1 cellular context compared by ENCODE assay signal in the genomic region with DNA sequence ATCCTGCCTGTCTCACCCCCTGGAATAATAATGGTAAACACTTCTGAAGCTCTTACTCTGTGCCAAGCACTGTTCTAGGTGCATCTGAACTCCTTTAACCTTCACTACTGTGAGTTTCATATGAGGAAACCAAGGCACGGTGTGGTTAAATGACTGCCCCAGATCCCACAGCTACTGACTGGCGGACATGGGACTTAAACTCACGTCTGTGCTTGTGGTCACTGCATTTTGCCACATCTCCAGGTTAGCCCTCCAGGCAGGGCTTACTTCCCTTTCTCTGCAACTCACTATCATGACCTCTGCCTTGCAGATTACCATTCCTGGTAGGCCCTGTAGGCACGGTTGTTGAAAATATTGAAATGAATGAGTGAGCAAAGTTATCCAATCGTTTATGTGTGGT.
TF ChIP-seq lines count a peak whose summit lies in the region.

No MANE protein-coding gene starts in this region.

TF ChIP-seq in K562, 482 proteins besides CTCF, POLR2A, EP300 and RAD21 (continued from another document):
- TF ChIP-seq, protein P1, sequence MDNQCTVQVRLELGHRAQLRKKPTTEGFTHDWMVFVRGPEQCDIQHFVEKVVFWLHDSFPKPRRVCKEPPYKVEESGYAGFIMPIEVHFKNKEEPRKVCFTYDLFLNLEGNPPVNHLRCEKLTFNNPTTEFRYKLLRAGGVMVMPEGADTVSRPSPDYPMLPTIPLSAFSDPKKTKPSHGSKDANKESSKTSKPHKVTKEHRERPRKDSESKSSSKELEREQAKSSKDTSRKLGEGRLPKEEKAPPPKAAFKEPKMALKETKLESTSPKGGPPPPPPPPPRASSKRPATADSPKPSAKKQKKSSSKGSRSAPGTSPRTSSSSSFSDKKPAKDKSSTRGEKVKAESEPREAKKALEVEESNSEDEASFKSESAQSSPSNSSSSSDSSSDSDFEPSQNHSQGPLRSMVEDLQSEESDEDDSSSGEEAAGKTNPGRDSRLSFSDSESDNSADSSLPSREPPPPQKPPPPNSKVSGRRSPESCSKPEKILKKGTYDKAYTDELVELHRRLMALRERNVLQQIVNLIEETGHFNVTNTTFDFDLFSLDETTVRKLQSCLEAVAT (IDR thresholded peaks at IDR 0.05), result 0 out of 4 replicates have a peak, but pooled peaks of 1 of the 2 experiments have one; percentile 6
- TF ChIP-seq SRF (CRISPR knock-in tag; IDR thresholded peaks at IDR 0.05), result peak in 1 of 2 experiments; percentile 23; a peak in 1 of 4 replicates
- TF ChIP-seq STAT5A (IDR thresholded peaks at IDR 0.05; ENCODE audit: borderline replicate concordance, low read length), result no peak
- TF ChIP-seq, protein P2, sequence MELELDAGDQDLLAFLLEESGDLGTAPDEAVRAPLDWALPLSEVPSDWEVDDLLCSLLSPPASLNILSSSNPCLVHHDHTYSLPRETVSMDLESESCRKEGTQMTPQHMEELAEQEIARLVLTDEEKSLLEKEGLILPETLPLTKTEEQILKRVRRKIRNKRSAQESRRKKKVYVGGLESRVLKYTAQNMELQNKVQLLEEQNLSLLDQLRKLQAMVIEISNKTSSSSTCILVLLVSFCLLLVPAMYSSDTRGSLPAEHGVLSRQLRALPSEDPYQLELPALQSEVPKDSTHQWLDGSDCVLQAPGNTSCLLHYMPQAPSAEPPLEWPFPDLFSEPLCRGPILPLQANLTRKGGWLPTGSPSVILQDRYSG (tag; conservative IDR thresholded peaks at IDR 0.05; ENCODE audit: low read depth), result 0 out of 2 replicates have a peak, but pooled peaks have one; percentile 30
- TF ChIP-seq ZNF589 (CRISPR knock-in tag; IDR thresholded peaks at IDR 0.05; ENCODE audit: low read depth), result 0 out of 2 replicates have a peak, but pooled peaks have one; percentile 18
- peak; percentile 42; the same call in 1 of the 2 replicates for TF ChIP-seq ESRRA (IDR thresholded peaks at IDR 0.05; ENCODE audit: borderline replicate concordance, low read depth)
- TF ChIP-seq ZNF134 (CRISPR knock-in tag; conservative IDR thresholded peaks at IDR 0.05), result 0 out of 2 replicates have a peak, but pooled peaks have one; percentile 14
- TF ChIP-seq CBFA2T3 (IDR thresholded peaks at IDR 0.05), result 0 out of 2 replicates have a peak, but pooled peaks have one; percentile 0
- peak; percentile 49; the same call in 1 of the 2 replicates for TF ChIP-seq DMBX1 (CRISPR knock-in tag; IDR thresholded peaks at IDR 0.05; ENCODE audit: borderline replicate concordance)
- TF ChIP-seq, protein P3, sequence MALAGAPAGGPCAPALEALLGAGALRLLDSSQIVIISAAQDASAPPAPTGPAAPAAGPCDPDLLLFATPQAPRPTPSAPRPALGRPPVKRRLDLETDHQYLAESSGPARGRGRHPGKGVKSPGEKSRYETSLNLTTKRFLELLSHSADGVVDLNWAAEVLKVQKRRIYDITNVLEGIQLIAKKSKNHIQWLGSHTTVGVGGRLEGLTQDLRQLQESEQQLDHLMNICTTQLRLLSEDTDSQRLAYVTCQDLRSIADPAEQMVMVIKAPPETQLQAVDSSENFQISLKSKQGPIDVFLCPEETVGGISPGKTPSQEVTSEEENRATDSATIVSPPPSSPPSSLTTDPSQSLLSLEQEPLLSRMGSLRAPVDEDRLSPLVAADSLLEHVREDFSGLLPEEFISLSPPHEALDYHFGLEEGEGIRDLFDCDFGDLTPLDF (CRISPR knock-in tag; IDR thresholded peaks at IDR 0.05), result 0 out of 2 replicates have a peak, but pooled peaks have one; percentile 12
- no peak for TF ChIP-seq SAFB (IDR thresholded peaks at IDR 0.05; ENCODE audit: borderline replicate concordance, low read depth, low read length)
- TF ChIP-seq, protein P4, sequence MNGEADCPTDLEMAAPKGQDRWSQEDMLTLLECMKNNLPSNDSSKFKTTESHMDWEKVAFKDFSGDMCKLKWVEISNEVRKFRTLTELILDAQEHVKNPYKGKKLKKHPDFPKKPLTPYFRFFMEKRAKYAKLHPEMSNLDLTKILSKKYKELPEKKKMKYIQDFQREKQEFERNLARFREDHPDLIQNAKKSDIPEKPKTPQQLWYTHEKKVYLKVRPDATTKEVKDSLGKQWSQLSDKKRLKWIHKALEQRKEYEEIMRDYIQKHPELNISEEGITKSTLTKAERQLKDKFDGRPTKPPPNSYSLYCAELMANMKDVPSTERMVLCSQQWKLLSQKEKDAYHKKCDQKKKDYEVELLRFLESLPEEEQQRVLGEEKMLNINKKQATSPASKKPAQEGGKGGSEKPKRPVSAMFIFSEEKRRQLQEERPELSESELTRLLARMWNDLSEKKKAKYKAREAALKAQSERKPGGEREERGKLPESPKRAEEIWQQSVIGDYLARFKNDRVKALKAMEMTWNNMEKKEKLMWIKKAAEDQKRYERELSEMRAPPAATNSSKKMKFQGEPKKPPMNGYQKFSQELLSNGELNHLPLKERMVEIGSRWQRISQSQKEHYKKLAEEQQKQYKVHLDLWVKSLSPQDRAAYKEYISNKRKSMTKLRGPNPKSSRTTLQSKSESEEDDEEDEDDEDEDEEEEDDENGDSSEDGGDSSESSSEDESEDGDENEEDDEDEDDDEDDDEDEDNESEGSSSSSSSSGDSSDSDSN (IDR thresholded peaks at IDR 0.05; ENCODE audit: borderline replicate concordance in 1 of 2, low read depth in 2 of 2, low read length in 2 of 2), result 0 out of 4 replicates have a peak, but pooled peaks of 1 of the 2 experiments have one; percentile 29
- TF ChIP-seq POU5F1 (IDR thresholded peaks at IDR 0.05; ENCODE audit: borderline replicate concordance, low read depth, low read length, partially characterized antibody), result no peak
- TF ChIP-seq CBX8 (IDR thresholded peaks at IDR 0.05; ENCODE audit: borderline replicate concordance, extremely low read depth, low read depth, low read length, poor library complexity, severe bottlenecking), result no peak
- TF ChIP-seq, protein P5, sequence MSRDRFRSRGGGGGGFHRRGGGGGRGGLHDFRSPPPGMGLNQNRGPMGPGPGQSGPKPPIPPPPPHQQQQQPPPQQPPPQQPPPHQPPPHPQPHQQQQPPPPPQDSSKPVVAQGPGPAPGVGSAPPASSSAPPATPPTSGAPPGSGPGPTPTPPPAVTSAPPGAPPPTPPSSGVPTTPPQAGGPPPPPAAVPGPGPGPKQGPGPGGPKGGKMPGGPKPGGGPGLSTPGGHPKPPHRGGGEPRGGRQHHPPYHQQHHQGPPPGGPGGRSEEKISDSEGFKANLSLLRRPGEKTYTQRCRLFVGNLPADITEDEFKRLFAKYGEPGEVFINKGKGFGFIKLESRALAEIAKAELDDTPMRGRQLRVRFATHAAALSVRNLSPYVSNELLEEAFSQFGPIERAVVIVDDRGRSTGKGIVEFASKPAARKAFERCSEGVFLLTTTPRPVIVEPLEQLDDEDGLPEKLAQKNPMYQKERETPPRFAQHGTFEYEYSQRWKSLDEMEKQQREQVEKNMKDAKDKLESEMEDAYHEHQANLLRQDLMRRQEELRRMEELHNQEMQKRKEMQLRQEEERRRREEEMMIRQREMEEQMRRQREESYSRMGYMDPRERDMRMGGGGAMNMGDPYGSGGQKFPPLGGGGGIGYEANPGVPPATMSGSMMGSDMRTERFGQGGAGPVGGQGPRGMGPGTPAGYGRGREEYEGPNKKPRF (IDR thresholded peaks at IDR 0.05; ENCODE audit: low read depth, low read length), result no peak
- no peak for TF ChIP-seq MCM5 (IDR thresholded peaks at IDR 0.05; ENCODE audit: low read depth)
- 0 out of 2 replicates have a peak, but pooled peaks have one; percentile 25 for TF ChIP-seq CBX1 (IDR thresholded peaks at IDR 0.05; ENCODE audit: low read depth)
- peak; percentile 44 for TF ChIP-seq NUFIP1 (IDR thresholded peaks at IDR 0.05; ENCODE audit: partially characterized antibody)
- TF ChIP-seq, protein P6, sequence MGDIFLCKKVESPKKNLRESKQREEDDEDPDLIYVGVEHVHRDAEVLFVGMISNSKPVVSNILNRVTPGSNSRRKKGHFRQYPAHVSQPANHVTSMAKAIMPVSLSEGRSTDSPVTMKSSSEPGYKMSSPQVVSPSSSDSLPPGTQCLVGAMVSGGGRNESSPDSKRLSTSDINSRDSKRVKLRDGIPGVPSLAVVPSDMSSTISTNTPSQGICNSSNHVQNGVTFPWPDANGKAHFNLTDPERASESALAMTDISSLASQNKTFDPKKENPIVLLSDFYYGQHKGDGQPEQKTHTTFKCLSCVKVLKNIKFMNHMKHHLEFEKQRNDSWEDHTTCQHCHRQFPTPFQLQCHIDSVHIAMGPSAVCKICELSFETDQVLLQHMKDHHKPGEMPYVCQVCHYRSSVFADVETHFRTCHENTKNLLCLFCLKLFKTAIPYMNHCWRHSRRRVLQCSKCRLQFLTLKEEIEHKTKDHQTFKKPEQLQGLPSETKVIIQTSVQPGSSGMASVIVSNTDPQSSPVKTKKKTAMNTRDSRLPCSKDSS (IDR thresholded peaks at IDR 0.05; ENCODE audit: low read depth, partially characterized antibody), result no peak
- peak; percentile 23 for TF ChIP-seq CXXC5 (CRISPR knock-in tag; IDR thresholded peaks at IDR 0.05)
